ENCODE assay signal across 1 cellular context in genomic region chr6:27902335-27903314, GRCh38.
A peak's percentile ranks its signal among the peaks of the same experiment; 100 is the strongest.
TF ChIP-seq lines count a peak whose summit lies in the region.

No MANE protein-coding gene starts in this region.

TF ChIP-seq in HepG2, 621 proteins besides CTCF, POLR2A, EP300 and RAD21 (continued from another document and continues in another):
- TF ChIP-seq TOPORS (CRISPR knock-in tag; IDR thresholded peaks at IDR 0.05) (0 out of 2 replicates have a peak, but pooled peaks have one; percentile 56), ZBTB40 (IDR thresholded peaks at IDR 0.05) (0 out of 2 replicates have a peak, but pooled peaks have one; percentile 2), ZBTB40 (CRISPR knock-in tag; IDR thresholded peaks at IDR 0.05) (peak; percentile 53; the same call in 1 of the 2 replicates), ZNF678 (CRISPR knock-in tag; IDR thresholded peaks at IDR 0.05) (peak; percentile 20; the same call in 1 of the 2 replicates), ARHGAP35 (CRISPR knock-in tag; IDR thresholded peaks at IDR 0.05; ENCODE audit: borderline replicate concordance) (no peak), ZNF572 (CRISPR knock-in tag; IDR thresholded peaks at IDR 0.05) (no peak), ARNT2 (CRISPR knock-in tag; IDR thresholded peaks at IDR 0.05; ENCODE audit: low read depth) (peak; percentile 61), ZSCAN12 (CRISPR knock-in tag; IDR thresholded peaks at IDR 0.05) (peak; percentile 67; the same call in 1 of the 2 replicates), SRSF1 (optimal IDR thresholded peaks at IDR 0.05; ENCODE audit: low read depth, low read length) (no peak), ZBTB7B (CRISPR knock-in tag; IDR thresholded peaks at IDR 0.05) (peak; percentile 72; the same call in 1 of the 2 replicates), PLRG1 (conservative IDR thresholded peaks at IDR 0.05) (no peak), ADNP (CRISPR knock-in tag; IDR thresholded peaks at IDR 0.05) (no peak), NKX3-1 (CRISPR knock-in tag; IDR thresholded peaks at IDR 0.05) (0 out of 2 replicates have a peak, but pooled peaks have one; percentile 59), NFKB2 (CRISPR knock-in tag; IDR thresholded peaks at IDR 0.05; ENCODE audit: borderline replicate concordance) (peak; percentile 65; the same call in 1 of the 2 replicates), FLYWCH1 (CRISPR knock-in tag; IDR thresholded peaks at IDR 0.05) (no peak), ZNF543 (CRISPR knock-in tag; IDR thresholded peaks at IDR 0.05) (no peak), BATF2 (CRISPR knock-in tag; IDR thresholded peaks at IDR 0.05) (no peak), REPIN1 (CRISPR knock-in tag; IDR thresholded peaks at IDR 0.05; ENCODE audit: borderline replicate concordance, low read depth) (peak; percentile 80; the same call in 1 of the 2 replicates), REXO4 (CRISPR knock-in tag; IDR thresholded peaks at IDR 0.05; ENCODE audit: borderline replicate concordance) (no peak), ZNF263 (CRISPR knock-in tag; IDR thresholded peaks at IDR 0.05) (no peak), CENPX (CRISPR knock-in tag; IDR thresholded peaks at IDR 0.05) (no peak), ZNF724P (CRISPR knock-in tag; IDR thresholded peaks at IDR 0.05; ENCODE audit: borderline replicate concordance) (peak; percentile 56; the same call in 1 of the 2 replicates), NONO (IDR thresholded peaks at IDR 0.05) (no peak), NONO (CRISPR knock-in tag; conservative IDR thresholded peaks at IDR 0.05) (peak; percentile 55), ZNF234 (CRISPR knock-in tag; conservative IDR thresholded peaks at IDR 0.05) (no peak), MED8 (CRISPR knock-in tag; IDR thresholded peaks at IDR 0.05; ENCODE audit: insufficient replicate concordance) (no peak), BRD4 (CRISPR knock-in tag; IDR thresholded peaks at IDR 0.05) (no peak; the same call in 1 of the 2 replicates), STAT6 (CRISPR knock-in tag; IDR thresholded peaks at IDR 0.05; ENCODE audit: borderline replicate concordance) (0 out of 2 replicates have a peak, but pooled peaks have one; percentile 51)
- TF ChIP-seq, protein P1, sequence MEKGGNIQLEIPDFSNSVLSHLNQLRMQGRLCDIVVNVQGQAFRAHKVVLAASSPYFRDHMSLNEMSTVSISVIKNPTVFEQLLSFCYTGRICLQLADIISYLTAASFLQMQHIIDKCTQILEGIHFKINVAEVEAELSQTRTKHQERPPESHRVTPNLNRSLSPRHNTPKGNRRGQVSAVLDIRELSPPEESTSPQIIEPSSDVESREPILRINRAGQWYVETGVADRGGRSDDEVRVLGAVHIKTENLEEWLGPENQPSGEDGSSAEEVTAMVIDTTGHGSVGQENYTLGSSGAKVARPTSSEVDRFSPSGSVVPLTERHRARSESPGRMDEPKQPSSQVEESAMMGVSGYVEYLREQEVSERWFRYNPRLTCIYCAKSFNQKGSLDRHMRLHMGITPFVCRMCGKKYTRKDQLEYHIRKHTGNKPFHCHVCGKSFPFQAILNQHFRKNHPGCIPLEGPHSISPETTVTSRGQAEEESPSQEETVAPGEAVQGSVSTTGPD (CRISPR knock-in tag; IDR thresholded peaks at IDR 0.05), result no peak
- TF ChIP-seq, protein P2, sequence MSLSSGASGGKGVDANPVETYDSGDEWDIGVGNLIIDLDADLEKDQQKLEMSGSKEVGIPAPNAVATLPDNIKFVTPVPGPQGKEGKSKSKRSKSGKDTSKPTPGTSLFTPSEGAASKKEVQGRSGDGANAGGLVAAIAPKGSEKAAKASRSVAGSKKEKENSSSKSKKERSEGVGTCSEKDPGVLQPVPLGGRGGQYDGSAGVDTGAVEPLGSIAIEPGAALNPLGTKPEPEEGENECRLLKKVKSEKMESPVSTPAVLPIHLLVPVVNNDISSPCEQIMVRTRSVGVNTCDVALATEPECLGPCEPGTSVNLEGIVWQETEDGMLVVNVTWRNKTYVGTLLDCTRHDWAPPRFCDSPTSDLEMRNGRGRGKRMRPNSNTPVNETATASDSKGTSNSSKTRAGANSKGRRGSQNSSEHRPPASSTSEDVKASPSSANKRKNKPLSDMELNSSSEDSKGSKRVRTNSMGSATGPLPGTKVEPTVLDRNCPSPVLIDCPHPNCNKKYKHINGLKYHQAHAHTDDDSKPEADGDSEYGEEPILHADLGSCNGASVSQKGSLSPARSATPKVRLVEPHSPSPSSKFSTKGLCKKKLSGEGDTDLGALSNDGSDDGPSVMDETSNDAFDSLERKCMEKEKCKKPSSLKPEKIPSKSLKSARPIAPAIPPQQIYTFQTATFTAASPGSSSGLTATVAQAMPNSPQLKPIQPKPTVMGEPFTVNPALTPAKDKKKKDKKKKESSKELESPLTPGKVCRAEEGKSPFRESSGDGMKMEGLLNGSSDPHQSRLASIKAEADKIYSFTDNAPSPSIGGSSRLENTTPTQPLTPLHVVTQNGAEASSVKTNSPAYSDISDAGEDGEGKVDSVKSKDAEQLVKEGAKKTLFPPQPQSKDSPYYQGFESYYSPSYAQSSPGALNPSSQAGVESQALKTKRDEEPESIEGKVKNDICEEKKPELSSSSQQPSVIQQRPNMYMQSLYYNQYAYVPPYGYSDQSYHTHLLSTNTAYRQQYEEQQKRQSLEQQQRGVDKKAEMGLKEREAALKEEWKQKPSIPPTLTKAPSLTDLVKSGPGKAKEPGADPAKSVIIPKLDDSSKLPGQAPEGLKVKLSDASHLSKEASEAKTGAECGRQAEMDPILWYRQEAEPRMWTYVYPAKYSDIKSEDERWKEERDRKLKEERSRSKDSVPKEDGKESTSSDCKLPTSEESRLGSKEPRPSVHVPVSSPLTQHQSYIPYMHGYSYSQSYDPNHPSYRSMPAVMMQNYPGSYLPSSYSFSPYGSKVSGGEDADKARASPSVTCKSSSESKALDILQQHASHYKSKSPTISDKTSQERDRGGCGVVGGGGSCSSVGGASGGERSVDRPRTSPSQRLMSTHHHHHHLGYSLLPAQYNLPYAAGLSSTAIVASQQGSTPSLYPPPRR (CRISPR knock-in tag; IDR thresholded peaks at IDR 0.05; ENCODE audit: borderline replicate concordance), result no peak
- TF ChIP-seq, protein P3, sequence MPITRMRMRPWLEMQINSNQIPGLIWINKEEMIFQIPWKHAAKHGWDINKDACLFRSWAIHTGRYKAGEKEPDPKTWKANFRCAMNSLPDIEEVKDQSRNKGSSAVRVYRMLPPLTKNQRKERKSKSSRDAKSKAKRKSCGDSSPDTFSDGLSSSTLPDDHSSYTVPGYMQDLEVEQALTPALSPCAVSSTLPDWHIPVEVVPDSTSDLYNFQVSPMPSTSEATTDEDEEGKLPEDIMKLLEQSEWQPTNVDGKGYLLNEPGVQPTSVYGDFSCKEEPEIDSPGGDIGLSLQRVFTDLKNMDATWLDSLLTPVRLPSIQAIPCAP (CRISPR knock-in tag; IDR thresholded peaks at IDR 0.05; ENCODE audit: low read depth), result no peak
- TF ChIP-seq, protein P4, sequence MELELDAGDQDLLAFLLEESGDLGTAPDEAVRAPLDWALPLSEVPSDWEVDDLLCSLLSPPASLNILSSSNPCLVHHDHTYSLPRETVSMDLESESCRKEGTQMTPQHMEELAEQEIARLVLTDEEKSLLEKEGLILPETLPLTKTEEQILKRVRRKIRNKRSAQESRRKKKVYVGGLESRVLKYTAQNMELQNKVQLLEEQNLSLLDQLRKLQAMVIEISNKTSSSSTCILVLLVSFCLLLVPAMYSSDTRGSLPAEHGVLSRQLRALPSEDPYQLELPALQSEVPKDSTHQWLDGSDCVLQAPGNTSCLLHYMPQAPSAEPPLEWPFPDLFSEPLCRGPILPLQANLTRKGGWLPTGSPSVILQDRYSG (CRISPR knock-in tag; IDR thresholded peaks at IDR 0.05), result no peak
- TF ChIP-seq, protein P5, sequence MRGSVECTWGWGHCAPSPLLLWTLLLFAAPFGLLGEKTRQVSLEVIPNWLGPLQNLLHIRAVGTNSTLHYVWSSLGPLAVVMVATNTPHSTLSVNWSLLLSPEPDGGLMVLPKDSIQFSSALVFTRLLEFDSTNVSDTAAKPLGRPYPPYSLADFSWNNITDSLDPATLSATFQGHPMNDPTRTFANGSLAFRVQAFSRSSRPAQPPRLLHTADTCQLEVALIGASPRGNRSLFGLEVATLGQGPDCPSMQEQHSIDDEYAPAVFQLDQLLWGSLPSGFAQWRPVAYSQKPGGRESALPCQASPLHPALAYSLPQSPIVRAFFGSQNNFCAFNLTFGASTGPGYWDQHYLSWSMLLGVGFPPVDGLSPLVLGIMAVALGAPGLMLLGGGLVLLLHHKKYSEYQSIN (CRISPR knock-in tag; IDR thresholded peaks at IDR 0.05; ENCODE audit: borderline replicate concordance), result no peak
